In genomic region chr10:98312349-98312748, GRCh38 we compare ENCODE assay signal across 22 cellular contexts. TPM values are rescaled to one million over a fixed set of nuclear protein-coding genes. Genes with fewer than 3 reads are reported as not detected.
DNase-seq lines count a peak whose midpoint lies in the region; ATAC-seq, FAIRE-seq and TF ChIP-seq lines count a peak whose summit lies in the region.
"Had no signal": no experiment of that assay in that cellular context is flagged by ENCODE, and none has a peak within 500 bp of the region (broad histone marks: within the 10 kb centered on the region; RNA-seq: fewer than 3 reads in every experiment).

No MANE protein-coding gene starts in this region.

- no peak overlapping the region for H3K4me3 ChIP-seq in fibroblast of mammary gland (ENCODE audit: control insufficient read depth, low read depth, low read length)
- H3K4me3 ChIP-seq: BLaER1, SJSA1 had no signal

- TF ChIP-seq CTCF in fibroblast of mammary gland (conservative IDR thresholded peaks at IDR 0.05; ENCODE audit: control insufficient read depth, insufficient read depth, low read depth, low read length), result no peak

- no peak for ATAC-seq in HG03139 (IDR thresholded peaks at IDR 0.05; ENCODE audit: unreplicated experiment)
- ATAC-seq: PC-3, Right ventricle myocardium inferior had no signal

- no peak for FAIRE-seq in RCC 7860 (lab: Jason Lieb, UNC)
- FAIRE-seq: GM12891 had no signal

- peak; percentile 31 for DNase-seq in A172 (ENCODE audit: low spot score)
- peak; percentile 64 for DNase-seq in GM03348 (ENCODE audit: low spot score)
- DNase-seq in RCC 7860 (ENCODE audit: low spot score), result peak; percentile 9
- DNase-seq in fibroblast of mammary gland (ENCODE audit: low read depth), result peak; percentile 9
- no peak for DNase-seq in activated CD8-positive, alpha-beta memory T cell treated with anti-CD3 and anti-CD28 coated beads for 24 hours
- DNase-seq in DMS153 (lab: John Stamatoyannopoulos, UW), result no peak
- DNase-seq: 8988T; CD4-positive, CD25-positive, alpha-beta regulatory T cell; GDM1; NCI-H1105; NCI-H1436 treated with DMSO at 0.1 percent for 48 hours; NCI-H187 treated with DMSO at 0.1 percent for 48 hours; NCI-H446 treated with DMSO at 0.1 percent for 48 hours; NCI-H526; NCI-H82; NK-92 treated with Interleukin-12 subunit alpha and Interleukin-12 subunit beta, amount 100 ng/mL, for 24 hours; PC-3 had no signal

RNA-seq across cellular contexts. Expression of gene LOXL4, which starts 44.4 kb away (rescaled TPM):
- 15.4 and 24.9 TPM in 2 replicates for total RNA-seq in A172 (2014; rRNA removed; shearing (Covaris generic))
- total RNA-seq: CD4-positive, CD25-positive, alpha-beta regulatory T cell had no signal

Comparison
In these comparisons a context has a peak if more than half of its experiments do, and no peak if none do; other contexts are left out.
1. DNase-seq: peak in A172 (single experiment), GM03348 (single experiment), RCC 7860 (single experiment) and fibroblast of mammary gland (single experiment); none in activated CD8-positive, alpha-beta memory T cell treated with anti-CD3 and anti-CD28 coated beads for 24 hours (single experiment) and DMS153 (single experiment).